In the genomic region with DNA sequence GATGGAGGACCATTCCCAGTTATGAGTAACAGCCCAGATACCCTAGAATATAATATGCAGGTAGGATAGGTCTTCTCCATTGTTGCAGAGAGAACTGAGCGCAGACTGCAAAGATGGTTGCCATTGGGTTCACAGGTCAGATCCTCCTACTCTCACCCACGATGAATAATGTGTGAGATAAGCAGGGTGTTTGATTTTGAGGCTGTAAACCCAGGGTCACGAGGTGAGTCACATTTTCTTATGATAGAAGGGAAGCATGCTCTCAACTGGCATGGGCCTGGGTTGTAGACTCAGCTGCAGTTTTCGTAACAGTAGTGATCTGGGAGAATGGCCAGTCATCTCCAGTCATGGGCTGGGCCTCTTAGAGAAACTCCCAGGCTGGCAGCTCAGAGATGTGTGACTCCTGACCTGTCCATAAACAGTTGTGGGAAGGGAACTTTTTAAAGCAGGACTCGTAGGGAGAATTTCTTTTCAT, we compare ENCODE assay signal across 9 cellular contexts.
A peak's percentile ranks its signal among the peaks of the same experiment; 100 is the strongest.
DNase-seq lines count a peak whose midpoint lies in the region; ATAC-seq, FAIRE-seq and TF ChIP-seq lines count a peak whose summit lies in the region.
"Had no signal": no experiment of that assay in that cellular context is flagged by ENCODE, and none has a peak within 500 bp of the region (broad histone marks: within the 10 kb centered on the region; RNA-seq: fewer than 3 reads in every experiment).

No MANE protein-coding gene starts in this region.

- H3K27ac ChIP-seq in mammary epithelial cell (ENCODE audit: insufficient read depth, low read depth, low read length), result no peak overlapping the region
- no peak overlapping the region for H3K27ac ChIP-seq in naive thymus-derived CD4-positive, alpha-beta T cell (ENCODE audit: low read depth, low read length)
- no peak overlapping the region for H3K27ac ChIP-seq in GM23338 (ENCODE audit: low read depth)

- dilution Hi-C loops in mammary epithelial cell (cut with HindIII; ENCODE audit: low sequenced_read_pairs), result no loop called here

- POLR2A ChIA-PET in AG04449 (lab: Yijun Ruan, JAX), result no interaction called here
- POLR2A ChIA-PET in naive thymus-derived CD4-positive, alpha-beta T cell (lab: Charles Lee), result no interaction called here

- peak overlapping the region in 1 of 10 donors; percentile 26 for H3K4me3 Mint-ChIP-seq in naive thymus-derived CD4-positive, alpha-beta T cell
- H3K4me3 Mint-ChIP-seq in GM23338, result no peak overlapping the region

- intact Hi-C loops in mammary epithelial cell (cut with micrococcal nuclease), result no loop called here
- intact Hi-C loops in naive thymus-derived CD4-positive, alpha-beta T cell (cut with micrococcal nuclease), result no loop called here

- peaks cover 8% of the 10 kb centered on the region; the same call in 1 of the 2 replicates for H3K9me2 ChIP-seq in GM23338 (ENCODE audit: insufficient read depth)

- CTCF ChIA-PET in AG04449 (lab: Yijun Ruan, JAX), result no interaction called here
- CTCF ChIA-PET in mammary epithelial cell (lab: Charles Lee; ENCODE audit: low non-redundant PET), result no interaction called here
- CTCF ChIA-PET in naive thymus-derived CD4-positive, alpha-beta T cell (lab: Charles Lee), result no interaction called here

- H3K9me3 Mint-ChIP-seq in naive thymus-derived CD4-positive, alpha-beta T cell, result peaks cover 0 to 5% (median 0%) of the 10 kb centered on the region in 11 donors
- no peaks in the 10 kb centered on the region for H3K9me3 Mint-ChIP-seq in GM23338

- no peaks in the 10 kb centered on the region for H4K20me1 ChIP-seq in mammary epithelial cell (ENCODE audit: insufficient read depth, low read length)
- no peaks in the 10 kb centered on the region for H4K20me1 ChIP-seq in GM23338 (replicated peaks; ENCODE audit: insufficient read depth)

- TF ChIP-seq CTCF in AG04449 (IDR thresholded peaks at IDR 0.05; ENCODE audit: insufficient read depth, low read length, missing control alignments), result no peak
- TF ChIP-seq CTCF in LNCaP clone FGC (IDR thresholded peaks at IDR 0.05; ENCODE audit: control insufficient read depth, extremely low read depth, insufficient read depth), result no peak
- TF ChIP-seq CTCF in mammary epithelial cell (conservative IDR thresholded peaks at IDR 0.05 in 1 of 2, IDR thresholded peaks at IDR 0.05 in 1 of 2; ENCODE audit: extremely low read depth in 1 of 2, insufficient read depth in 1 of 2, low read depth in 1 of 2, low read length in 2 of 2), result no peak
- TF ChIP-seq CTCF in GM23338 (conservative IDR thresholded peaks at IDR 0.05; ENCODE audit: low read depth in 2 of 2), result no peak

- no TSS peak for BruUV-seq in mammary epithelial cell (replicated peaks; lab: Mats Ljungman, UMichigan)

- WGBS in mammary epithelial cell (ENCODE audit: low coverage, missing lambda C conversion rate), result 51% methylated on average over 5 of the region's 5 CpGs

- DNase-seq in AG04449 (ENCODE audit: low read depth, low spot score) (peak; percentile 9), LNCaP clone FGC (ENCODE audit: low read depth) (peak; percentile 69), mammary epithelial cell (peak; percentile 58), GM23338 (ENCODE audit: low spot score) (no peak), iPS-NIHi7 (ENCODE audit: extremely low spot score) (no peak), GM19239 (ENCODE audit: insufficient read length, low spot score) (no peak)
- DNase-seq in naive thymus-derived CD4-positive, alpha-beta T cell, result no peak
- DNase-seq: activated CD4-positive, CD25-positive, alpha-beta regulatory T cell treated with anti-CD3 and anti-CD28 coated beads, Interleukin-2, amount 50 U/mL, for 72 hours had no signal

- no peaks in the 10 kb centered on the region for H3K9me3 ChIP-seq in mammary epithelial cell (replicated peaks; ENCODE audit: insufficient read depth, low read length)
- no peaks in the 10 kb centered on the region for H3K9me3 ChIP-seq in naive thymus-derived CD4-positive, alpha-beta T cell (ENCODE audit: control insufficient read depth in 2 of 3, low read length in 3 of 3)

- H3K27me3 ChIP-seq in mammary epithelial cell (ENCODE audit: insufficient read depth, low read length) (peaks cover 4% of the 10 kb centered on the region), GM23338 (ENCODE audit: insufficient read depth) (no peaks in the 10 kb centered on the region)
- no peaks in the 10 kb centered on the region for H3K27me3 ChIP-seq in naive thymus-derived CD4-positive, alpha-beta T cell (ENCODE audit: control insufficient read depth in 2 of 2, insufficient read depth in 2 of 2, low read length in 2 of 2)

- no peak for FAIRE-seq in GM19239 (lab: Jason Lieb, UNC)

- H2AFZ ChIP-seq in mammary epithelial cell (ENCODE audit: low read depth, low read length) (no peak overlapping the region), GM23338 (no peak overlapping the region)

- in situ Hi-C loops in mammary epithelial cell (cut with MboI; ENCODE audit: low sequenced_read_pairs in 2 of 2), result no loop called here

- H3K4me2 ChIP-seq in mammary epithelial cell (ENCODE audit: insufficient read depth, low read depth, low read length), result no peak overlapping the region
- no peak overlapping the region for H3K4me2 ChIP-seq in GM23338

- no peaks in the 10 kb centered on the region for H3K27me3 Mint-ChIP-seq in naive thymus-derived CD4-positive, alpha-beta T cell
- H3K27me3 Mint-ChIP-seq in GM23338 (ENCODE audit: insufficient read depth, low read depth, poor library complexity), result no peaks in the 10 kb centered on the region

- H3K79me2 ChIP-seq in mammary epithelial cell (ENCODE audit: insufficient read depth, low read length) (no peaks in the 10 kb centered on the region), GM23338 (replicated peaks; ENCODE audit: insufficient read depth) (no peaks in the 10 kb centered on the region)

- no peaks in the 10 kb centered on the region for H3K36me3 ChIP-seq in mammary epithelial cell (ENCODE audit: insufficient read depth, low read length)
- no peaks in the 10 kb centered on the region for H3K36me3 ChIP-seq in naive thymus-derived CD4-positive, alpha-beta T cell (ENCODE audit: control insufficient read depth in 2 of 3, insufficient read depth in 3 of 3, low read length in 3 of 3)
- no peaks in the 10 kb centered on the region for H3K36me3 ChIP-seq in GM23338 (ENCODE audit: insufficient read depth)

- peaks cover 0 to 10% (median 3%) of the 10 kb centered on the region in 7 donors for H3K4me1 Mint-ChIP-seq in naive thymus-derived CD4-positive, alpha-beta T cell
- H3K4me1 Mint-ChIP-seq in GM23338, result peaks cover 12% of the 10 kb centered on the region; the same call in 2 of the 3 replicates

- H3K4me1 ChIP-seq in mammary epithelial cell (ENCODE audit: insufficient read depth, low read length), result no peaks in the 10 kb centered on the region
- H3K4me1 ChIP-seq in naive thymus-derived CD4-positive, alpha-beta T cell (ENCODE audit: control insufficient read depth in 2 of 2, insufficient read depth in 2 of 2, low read length in 2 of 2), result no peaks in the 10 kb centered on the region
- 0 out of 2 replicates have a peak, but pooled peaks cover 3% of the 10 kb centered on the region for H3K4me1 ChIP-seq in GM23338 (ENCODE audit: insufficient read depth)

- H3K9ac ChIP-seq in mammary epithelial cell (ENCODE audit: insufficient read depth, low read length), result no peak overlapping the region

- peaks cover 0 to 3% (median 0%) of the 10 kb centered on the region in 5 donors for H3K36me3 Mint-ChIP-seq in naive thymus-derived CD4-positive, alpha-beta T cell
- no peaks in the 10 kb centered on the region for H3K36me3 Mint-ChIP-seq in GM23338 (ENCODE audit: low read depth)

- H3F3A ChIP-seq in GM23338 (replicated peaks; ENCODE audit: low read depth), result no peaks in the 10 kb centered on the region

- H3K27ac Mint-ChIP-seq in naive thymus-derived CD4-positive, alpha-beta T cell, result no peak overlapping the region
- H3K27ac Mint-ChIP-seq in GM23338, result no peak overlapping the region

- H3K4me3 ChIP-seq in AG04449 (ENCODE audit: low read depth, low read length) (no peak overlapping the region), LNCaP clone FGC (ENCODE audit: low read depth, low read length) (no peak overlapping the region), mammary epithelial cell (replicated peaks in 1 of 3; ENCODE audit: insufficient read depth in 1 of 3, low read depth in 2 of 3, low read length in 3 of 3) (no peak overlapping the region), GM23338 (no peak overlapping the region)
- H3K4me3 ChIP-seq in naive thymus-derived CD4-positive, alpha-beta T cell (ENCODE audit: low read length), result no peak overlapping the region

- ATAC-seq in naive thymus-derived CD4-positive, alpha-beta T cell, result peak; percentile 78
- ATAC-seq in GM23338 (no peak), GM19328 (IDR thresholded peaks at IDR 0.05; ENCODE audit: unreplicated experiment) (no peak)

TF ChIP-seq in GM23338, 12 proteins besides CTCF, POLR2A, EP300 and RAD21 (continues in another document):
- no peak for TF ChIP-seq EZH2 (IDR thresholded peaks at IDR 0.05; ENCODE audit: low read depth, unreplicated experiment)
- no peak for TF ChIP-seq EZH2phosphoT487 (IDR thresholded peaks at IDR 0.05; ENCODE audit: unreplicated experiment)
- no peak for TF ChIP-seq JUNB (IDR thresholded peaks at IDR 0.05; ENCODE audit: unreplicated experiment)
- no peak for TF ChIP-seq CREB1 (CRISPR knock-in tag; IDR thresholded peaks at IDR 0.05; ENCODE audit: low read depth)
- TF ChIP-seq POLR2AphosphoS5 (IDR thresholded peaks at IDR 0.05; ENCODE audit: low read depth), result no peak
- no peak for TF ChIP-seq ZNF331 (CRISPR knock-in tag; IDR thresholded peaks at IDR 0.05; ENCODE audit: low read depth)

Comparison
In these comparisons a context has a peak if more than half of its experiments do, and no peak if none do; other contexts are left out.
1. DNase-seq: peak in AG04449 (single experiment), LNCaP clone FGC (single experiment) and mammary epithelial cell (single experiment); none in naive thymus-derived CD4-positive, alpha-beta T cell (0 of 9), GM23338 (single experiment), iPS-NIHi7 (single experiment) and GM19239 (single experiment).